Comparison of ENCODE assay signal across 15 cellular contexts in the genomic region with DNA sequence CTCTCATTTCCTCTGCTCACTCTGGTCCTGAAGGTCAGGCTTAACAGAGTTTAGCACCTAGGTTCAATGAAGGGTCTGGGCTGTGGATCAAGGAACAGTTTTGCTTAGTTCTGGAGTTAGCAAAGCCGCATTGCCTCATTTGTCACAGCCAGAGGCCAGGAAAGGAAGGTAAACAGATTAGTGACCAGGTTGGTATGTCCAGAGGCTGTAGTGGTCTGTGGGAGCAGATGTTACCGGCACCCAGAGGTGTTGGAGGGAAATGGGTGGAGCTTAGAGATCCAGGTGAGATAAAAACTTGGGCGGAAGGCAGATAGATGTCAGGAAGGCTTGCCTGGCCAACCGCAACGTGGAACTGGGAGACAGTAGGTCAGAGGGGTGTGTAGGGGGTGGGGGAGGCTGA. TPM values are rescaled to one million over a fixed set of nuclear protein-coding genes. Genes with fewer than 3 reads are reported as not detected.
DNase-seq lines count a peak whose midpoint lies in the region; ATAC-seq, FAIRE-seq and TF ChIP-seq lines count a peak whose summit lies in the region.
"Had no signal": no experiment of that assay in that cellular context is flagged by ENCODE, and none has a peak within 500 bp of the region (broad histone marks: within the 10 kb centered on the region; RNA-seq: fewer than 3 reads in every experiment).

No MANE protein-coding gene starts in this region.

- H3K4me3 ChIP-seq in left lung: no peak overlapping the region
- no peak overlapping the region for H3K4me3 ChIP-seq in tibial nerve
- H3K4me3 ChIP-seq: adrenal gland had no signal

- H3K36me3 ChIP-seq in left lung: peaks cover 0 to 33% of the 10 kb centered on the region in 2 donors
- peaks cover 0 to 32% (median 10%) of the 10 kb centered on the region in 3 donors for H3K36me3 ChIP-seq in tibial nerve

- ATAC-seq in T-helper 17 cell: no peak
- peak; percentile 70 for ATAC-seq in left lung

- no peak for TF ChIP-seq POLR2A in tibial nerve (IDR thresholded peaks at IDR 0.05)

- no peak for TF ChIP-seq CTCF in 22Rv1 (IDR thresholded peaks at IDR 0.05)
- TF ChIP-seq CTCF in left lung (IDR thresholded peaks at IDR 0.05): no peak
- no peak for TF ChIP-seq CTCF in tibial nerve (IDR thresholded peaks at IDR 0.05)

- no peak for FAIRE-seq in frontal cortex (lab: Jason Lieb, UNC)
- FAIRE-seq: G401.6, H54 had no signal

- no peak overlapping the region for H3K4me3 Mint-ChIP-seq in T-helper 17 cell
- H3K4me3 Mint-ChIP-seq: B cell had no signal

- H3K9me3 ChIP-seq in T-helper 17 cell (ENCODE audit: control insufficient read depth, low read length, poor library complexity, severe bottlenecking) (no peaks in the 10 kb centered on the region), left lung (no peaks in the 10 kb centered on the region), tibial nerve (no peaks in the 10 kb centered on the region)
- H3K9me3 ChIP-seq: adrenal gland had no signal

- H3K27ac ChIP-seq in 22Rv1: 0 out of 2 replicates have a peak overlapping the region, but pooled peaks have one; percentile 20
- H3K27ac ChIP-seq in left lung: no peak overlapping the region
- H3K27ac ChIP-seq in tibial nerve: no peak overlapping the region
- H3K27ac ChIP-seq: adrenal gland had no signal

- DNase-seq in DMS53 treated with DMSO at 0.1 percent for 48 hours (lab: John Stamatoyannopoulos, UW; ENCODE audit: unreplicated experiment): peak; percentile 46
- no peak for DNase-seq in T-helper 17 cell
- no peak for DNase-seq in left lung
- DNase-seq in ureter (ENCODE audit: low spot score): no peak
- DNase-seq in frontal cortex (ENCODE audit: low spot score in 2 of 2): no peak
- DNase-seq in NCI-H128 (lab: John Stamatoyannopoulos, UW; ENCODE audit: unreplicated experiment): no peak
- no peak for DNase-seq in tibial nerve (ENCODE audit: low spot score in 2 of 2)
- DNase-seq: adrenal gland; NCI-H1105; NCI-H526 treated with DMSO at 0.1 percent for 48 hours; stimulated activated CD4-positive, alpha-beta T cell treated with anti-CD3 and anti-CD28 coated beads, Interleukin-1b, Interleukin-23, amount 100 ng/mL, for 48 hours had no signal

- no peaks in the 10 kb centered on the region for H3K4me1 ChIP-seq in left lung
- H3K4me1 ChIP-seq in tibial nerve: no peaks in the 10 kb centered on the region
- H3K4me1 ChIP-seq: adrenal gland had no signal

- no peaks in the 10 kb centered on the region for H3K27me3 ChIP-seq in left lung
- H3K27me3 ChIP-seq in tibial nerve: no peaks in the 10 kb centered on the region
- H3K27me3 ChIP-seq: adrenal gland had no signal

- H3K27me3 Mint-ChIP-seq in T-helper 17 cell: no peaks in the 10 kb centered on the region
- H3K27me3 Mint-ChIP-seq: B cell had no signal

- H3K36me3 Mint-ChIP-seq in T-helper 17 cell (ENCODE audit: low read depth): peaks cover 2% of the 10 kb centered on the region

- no peak for TF ChIP-seq EP300 in tibial nerve (IDR thresholded peaks at IDR 0.05)

- H3K27ac Mint-ChIP-seq in T-helper 17 cell: peak overlapping the region; percentile 95
- H3K27ac Mint-ChIP-seq: B cell had no signal

- intact Hi-C loops in left lung (cut with DNase I): no loop called here

- WGBS in tibial nerve, 2 donors: 55 to 62% methylated on average over 5 of the region's 5 CpGs

- H3K4me1 Mint-ChIP-seq in T-helper 17 cell: peaks cover 14% of the 10 kb centered on the region
- H3K4me1 Mint-ChIP-seq: B cell had no signal

RNA-seq across cellular contexts. Expression of a gene that starts 36.6 kb away (rescaled TPM):
- total RNA-seq in T-helper 17 cell: 100 to 1,000 TPM; 117 to 171 TPM
- total RNA-seq in left lung: 10 to 100 TPM; 94.5 to 96.1 TPM
- total RNA-seq in ureter: 116 TPM
- 9.8 TPM for total RNA-seq in frontal cortex
- total RNA-seq in tibial nerve: 10 to 100 TPM; 24.7 to 48.9 (median 32.7) TPM
